Comparison of ENCODE assay signal across 8 cellular contexts in the genomic region with DNA sequence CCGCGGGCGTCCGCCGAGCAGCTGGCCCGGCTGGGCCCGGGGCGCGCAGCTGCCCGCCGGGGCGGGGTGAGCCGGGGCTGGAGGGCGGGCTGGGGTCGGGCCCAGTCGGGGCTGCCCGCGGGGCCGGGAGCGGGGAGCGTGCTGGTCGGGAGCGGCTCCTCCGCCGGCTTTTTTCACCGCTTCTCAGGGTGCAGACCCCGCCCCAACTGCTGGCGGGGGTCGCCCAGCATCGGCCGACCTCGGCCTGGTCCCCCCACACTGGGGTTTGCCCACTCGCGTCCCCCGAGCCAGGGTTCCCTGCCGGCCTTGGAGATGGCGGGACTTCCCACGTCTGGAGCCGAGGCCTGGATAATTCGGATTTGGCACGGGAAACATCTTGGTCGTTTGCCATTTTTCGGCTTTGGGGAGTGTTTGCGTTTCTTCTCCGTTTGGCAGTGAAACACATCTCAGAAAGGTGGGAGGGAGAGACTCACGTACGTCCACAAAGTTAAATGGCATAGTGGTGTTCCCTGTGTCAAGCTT. TPM values are rescaled to one million over a fixed set of nuclear protein-coding genes. Genes with fewer than 3 reads are reported as not detected.
DNase-seq lines count a peak whose midpoint lies in the region; ATAC-seq and TF ChIP-seq lines count a peak whose summit lies in the region.

No MANE protein-coding gene starts in this region.

- intact Hi-C loops in esophagus muscularis mucosa (cut with DNase I): loop anchor here (10.0 kb wide), 1 partner anchor 77 kb away; no protein-coding TSS in a partner anchor
- intact Hi-C loops in natural killer cell (cut with micrococcal nuclease): loop anchor here (2.0 kb wide), 3 partner anchors 75 to 293 kb away; a partner anchor contains a TSS

- no peak for TF ChIP-seq CTCF in esophagus muscularis mucosa (IDR thresholded peaks at IDR 0.05)
- no peak for TF ChIP-seq CTCF in natural killer cell (IDR thresholded peaks at IDR 0.05)

- WGBS in esophagus muscularis mucosa: 0% methylated on average over 12 of the region's 47 CpGs

- ATAC-seq in GM21717 (IDR thresholded peaks at IDR 0.05; ENCODE audit: unreplicated experiment) (peak; percentile 5), natural killer cell (peak in 1 of 3 donors; percentile 1)

- CTCF ChIA-PET in activated CD4-positive, alpha-beta memory T cell treated with anti-CD3 and anti-CD28 coated beads, Interleukin-2, amount 10 ng/mL, durations not matched to agents 7 days and 5 days (lab: Charles Lee): interaction anchor here (0.8 to 1.5 kb wide), 5 partner anchors 9 to 77 kb away, joined by 3 to 7 read pairs (median 4); no protein-coding TSS in a partner anchor

- DNase-seq in Daoy (ENCODE audit: low read depth): peak; percentile 56
- peak; percentile 12 for DNase-seq in KBM-7
- DNase-seq in activated CD4-positive, alpha-beta memory T cell treated with anti-CD3 and anti-CD28 coated beads, Interleukin-2, amount 10 ng/mL, durations not matched to agents 7 days and 5 days: peak; percentile 31
- DNase-seq in esophagus muscularis mucosa (ENCODE audit: extremely low spot score): no peak
- DNase-seq in natural killer cell: no peak
- no peak for DNase-seq in NCI-H345 (lab: John Stamatoyannopoulos, UW)
- DNase-seq in Ammon's horn (ENCODE audit: low spot score): no peak

- peaks cover 30 to 57% (median 51%) of the 10 kb centered on the region in 4 donors for H3K4me1 ChIP-seq in esophagus muscularis mucosa

- H3K4me1 Mint-ChIP-seq in activated CD4-positive, alpha-beta memory T cell treated with anti-CD3 and anti-CD28 coated beads, Interleukin-2, amount 10 ng/mL, durations not matched to agents 7 days and 5 days: peaks cover 43% of the 10 kb centered on the region
- peaks cover 23 to 24% of the 10 kb centered on the region in 2 donors for H3K4me1 Mint-ChIP-seq in natural killer cell

- peak overlapping the region; percentile 97 for H3K27ac Mint-ChIP-seq in activated CD4-positive, alpha-beta memory T cell treated with anti-CD3 and anti-CD28 coated beads, Interleukin-2, amount 10 ng/mL, durations not matched to agents 7 days and 5 days
- H3K27ac Mint-ChIP-seq in natural killer cell: peak overlapping the region; percentile 97

- POLR2A ChIA-PET in activated CD4-positive, alpha-beta memory T cell treated with anti-CD3 and anti-CD28 coated beads, Interleukin-2, amount 10 ng/mL, durations not matched to agents 7 days and 5 days (lab: Charles Lee): interaction anchor here (0.8 to 3.7 kb wide), 18 partner anchors 9 to 428 kb away, joined by 3 to 53 read pairs (median 4); a partner anchor contains a TSS

- peaks cover 24% of the 10 kb centered on the region for H3K36me3 Mint-ChIP-seq in activated CD4-positive, alpha-beta memory T cell treated with anti-CD3 and anti-CD28 coated beads, Interleukin-2, amount 10 ng/mL, durations not matched to agents 7 days and 5 days (ENCODE audit: low read depth)
- no peaks in the 10 kb centered on the region for H3K36me3 Mint-ChIP-seq in natural killer cell

- TF ChIP-seq POLR2A in esophagus muscularis mucosa (IDR thresholded peaks at IDR 0.05; ENCODE audit: low read depth): no peak

- no peaks in the 10 kb centered on the region for H3K9me3 Mint-ChIP-seq in activated CD4-positive, alpha-beta memory T cell treated with anti-CD3 and anti-CD28 coated beads, Interleukin-2, amount 10 ng/mL, durations not matched to agents 7 days and 5 days
- no peaks in the 10 kb centered on the region for H3K9me3 Mint-ChIP-seq in natural killer cell

- peak overlapping the region; percentile 98 for H3K4me3 Mint-ChIP-seq in activated CD4-positive, alpha-beta memory T cell treated with anti-CD3 and anti-CD28 coated beads, Interleukin-2, amount 10 ng/mL, durations not matched to agents 7 days and 5 days
- peak overlapping the region; percentile 96 for H3K4me3 Mint-ChIP-seq in natural killer cell

- H3K4me3 ChIP-seq in esophagus muscularis mucosa: peak overlapping the region; percentile 88 to 98 (median 96)

- H3K36me3 ChIP-seq in esophagus muscularis mucosa: peaks cover 0 to 11% (median 8%) of the 10 kb centered on the region in 4 donors

- in situ Hi-C loops in KBM-7 (cut with MboI; ENCODE audit: low pct_unique_long_range_greater_than_20kb, low sequenced_read_pairs): no loop called here

- no peak for TF ChIP-seq EP300 in esophagus muscularis mucosa (IDR thresholded peaks at IDR 0.05)

- H3K27ac ChIP-seq in esophagus muscularis mucosa (replicated peaks in 1 of 4): peak overlapping the region; percentile 76 to 90 (median 84)

- H3K27me3 Mint-ChIP-seq in activated CD4-positive, alpha-beta memory T cell treated with anti-CD3 and anti-CD28 coated beads, Interleukin-2, amount 10 ng/mL, durations not matched to agents 7 days and 5 days: peaks cover 2% of the 10 kb centered on the region
- H3K27me3 Mint-ChIP-seq in natural killer cell (ENCODE audit: low read depth in 2 of 2): no peaks in the 10 kb centered on the region

- H3K27me3 ChIP-seq in esophagus muscularis mucosa: no peaks in the 10 kb centered on the region

- no peaks in the 10 kb centered on the region for H3K9me3 ChIP-seq in esophagus muscularis mucosa

RNA-seq across cellular contexts. Expression of a gene that starts 0.4 kb away (rescaled TPM):
- total RNA-seq in Daoy (2014; rRNA removed; shearing (Covaris generic)): 146 and 150 TPM in 2 replicates
- total RNA-seq in activated CD4-positive, alpha-beta memory T cell treated with anti-CD3 and anti-CD28 coated beads, Interleukin-2, amount 10 ng/mL, durations not matched to agents 7 days and 5 days: 10 to 100 TPM; 88.3 to 91.6 TPM
- total RNA-seq in esophagus muscularis mucosa (100 to 1,000 TPM in 2 of 4 donors, 10 to 100 TPM in 2; 87.6 to 113 (median 99.7) TPM), natural killer cell (100 to 1,000 TPM in 2 of 3 donors, 10 to 100 TPM in 1; 97.3 to 105 (median 103) TPM)

Comparison
In these comparisons a context has a peak if more than half of its experiments do, and no peak if none do; other contexts are left out.
1. DNase-seq: peak in Daoy (single experiment), KBM-7 (single experiment) and activated CD4-positive, alpha-beta memory T cell treated with anti-CD3 and anti-CD28 coated beads, Interleukin-2, amount 10 ng/mL, durations not matched to agents 7 days and 5 days (single experiment); none in esophagus muscularis mucosa (single experiment), natural killer cell (single experiment), NCI-H345 (single experiment) and Ammon's horn (single experiment).